9 cellular contexts compared by ENCODE assay signal in genomic region chr9:99614341-99614740, GRCh38.
"Had no signal": no experiment of that assay in that cellular context is flagged by ENCODE, and none has a peak within 500 bp of the region (broad histone marks: within the 10 kb centered on the region; RNA-seq: fewer than 3 reads in every experiment).

No MANE protein-coding gene starts in this region.

- H2AFZ ChIP-seq: GM23248, GM23338 had no signal

- H3K9me3 ChIP-seq: HAP-1 had no signal

- DNase-seq: GM23248, GOT3, H7, H9, HCEC 1CT, HFFc6 had no signal

- H3K27ac ChIP-seq: GM23248 had no signal

- H3K9ac ChIP-seq: GM23248 had no signal

- FAIRE-seq: H54 had no signal

- H3K4me3 Mint-ChIP-seq: GM23338, H9, HFFc6 had no signal

- H3K4me1 ChIP-seq: HAP-1 had no signal

- H3K36me3 ChIP-seq: HAP-1 had no signal

- H3K27ac Mint-ChIP-seq: GM23338, H9, HFFc6 had no signal

- H3K9me3 Mint-ChIP-seq: GM23338, H9, HFFc6 had no signal

- H3K4me2 ChIP-seq: GM23338 had no signal

- H3K4me3 ChIP-seq: GM23248, GM23338, HAP-1 had no signal
